In the genomic region with DNA sequence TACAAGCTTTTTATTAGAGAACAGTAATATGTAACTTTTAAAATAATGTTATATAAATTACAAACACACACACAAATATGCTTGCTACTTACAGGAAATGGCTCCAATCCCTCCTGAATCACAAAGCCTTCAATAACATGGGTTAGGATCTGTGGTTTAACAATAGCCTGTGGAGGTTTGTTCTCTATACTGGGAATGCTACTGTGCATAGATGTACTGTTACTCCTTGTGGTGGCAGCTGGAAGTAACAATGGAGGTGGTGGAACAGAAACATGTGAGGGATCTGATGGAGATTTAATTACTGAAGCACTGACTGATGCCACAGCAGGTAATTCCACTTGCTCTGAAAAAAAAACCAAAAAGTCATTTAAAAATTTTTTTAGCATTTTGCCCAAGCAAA, we compare ENCODE assay signal across 13 cellular contexts.
DNase-seq lines count a peak whose midpoint lies in the region; ATAC-seq and TF ChIP-seq lines count a peak whose summit lies in the region.
"Had no signal": no experiment of that assay in that cellular context is flagged by ENCODE, and none has a peak within 500 bp of the region (broad histone marks: within the 10 kb centered on the region; RNA-seq: fewer than 3 reads in every experiment).

No MANE protein-coding gene starts in this region.

- no peak overlapping the region for H3K9ac ChIP-seq in H9 (ENCODE audit: extremely low read depth, insufficient read length, low read length)

- ATAC-seq in lower lobe of right lung, result no peak
- ATAC-seq: stimulated activated naive CD8-positive, alpha-beta T cell treated with anti-CD3 and anti-CD28 coated beads, Interleukin-15, amount 100 ng/mL, for 72 hours had no signal

- no peak overlapping the region for H3T11ph ChIP-seq in H9 (ENCODE audit: low read length)

- no peak overlapping the region for H2BK5ac ChIP-seq in H9 (ENCODE audit: insufficient read length, low read length)

- H3K9me3 ChIP-seq in BE2C (no peaks in the 10 kb centered on the region), H9 (ENCODE audit: control insufficient read depth, low read depth, low read length) (no peaks in the 10 kb centered on the region), lower lobe of right lung (no peaks in the 10 kb centered on the region)

- no peak overlapping the region for H3K14ac ChIP-seq in H9 (ENCODE audit: insufficient read depth, low read length)

- H3K79me1 ChIP-seq in H9 (ENCODE audit: insufficient read depth, low read depth, low read length, poor library complexity, severe bottlenecking), result no peaks in the 10 kb centered on the region

- TF ChIP-seq CTCF in BE2C (IDR thresholded peaks at IDR 0.05; ENCODE audit: low read depth, low read length) (peak; percentile 53), H9 (conservative IDR thresholded peaks at IDR 0.05) (peak; percentile 55), lower lobe of right lung (IDR thresholded peaks at IDR 0.05) (no peak)

- no peak overlapping the region for H3K4me3 Mint-ChIP-seq in H9
- H3K4me3 Mint-ChIP-seq: naive B cell; stimulated activated naive CD8-positive, alpha-beta T cell treated with anti-CD3 and anti-CD28 coated beads, Interleukin-15, amount 100 ng/mL, for 72 hours had no signal

- no peak for DNase-seq in BE2C
- DNase-seq in H9, result no peak
- DNase-seq in SW480 (ENCODE audit: low spot score), result peak; percentile 32
- DNase-seq in hepatic stellate cell (ENCODE audit: low spot score), result peak; percentile 2
- DNase-seq in retina, result no peak
- DNase-seq in ureter (ENCODE audit: low spot score), result no peak
- DNase-seq in lower lobe of right lung, result no peak
- DNase-seq in caudate nucleus (lab: John Stamatoyannopoulos, UW), result no peak
- DNase-seq: DMS79; head of caudate nucleus; naive B cell; NCI-H2227 treated with DMSO at 0.1 percent for 48 hours; stimulated activated naive CD8-positive, alpha-beta T cell treated with anti-CD3 and anti-CD28 coated beads, Interleukin-15, amount 100 ng/mL, for 72 hours had no signal

- no peak overlapping the region for H3K4ac ChIP-seq in H9 (ENCODE audit: low read depth, low read length)

- H3K4me3 ChIP-seq in BE2C (ENCODE audit: low read depth, low read length) (no peak overlapping the region), lower lobe of right lung (no peak overlapping the region)

- H3K56ac ChIP-seq in H9 (ENCODE audit: insufficient read length, low read depth, low read length), result no peak overlapping the region

- H3K27me3 Mint-ChIP-seq in H9 (ENCODE audit: low read depth), result no peaks in the 10 kb centered on the region
- H3K27me3 Mint-ChIP-seq: naive B cell; stimulated activated naive CD8-positive, alpha-beta T cell treated with anti-CD3 and anti-CD28 coated beads, Interleukin-15, amount 100 ng/mL, for 72 hours had no signal

- no peaks in the 10 kb centered on the region for H3K79me2 ChIP-seq in H9 (ENCODE audit: insufficient read depth, low read length)

- no peaks in the 10 kb centered on the region for H3K4me1 Mint-ChIP-seq in H9
- H3K4me1 Mint-ChIP-seq: naive B cell; stimulated activated naive CD8-positive, alpha-beta T cell treated with anti-CD3 and anti-CD28 coated beads, Interleukin-15, amount 100 ng/mL, for 72 hours had no signal

- H3K4me2 ChIP-seq in H9 (ENCODE audit: insufficient read depth, insufficient read length, low read length), result no peak overlapping the region

- H2BK20ac ChIP-seq in H9 (ENCODE audit: low read depth, low read length, poor library complexity, severe bottlenecking), result no peak overlapping the region

- H3K9me3 Mint-ChIP-seq in H9, result no peaks in the 10 kb centered on the region
- H3K9me3 Mint-ChIP-seq: naive B cell; stimulated activated naive CD8-positive, alpha-beta T cell treated with anti-CD3 and anti-CD28 coated beads, Interleukin-15, amount 100 ng/mL, for 72 hours had no signal

- H2BK15ac ChIP-seq in H9 (ENCODE audit: low read depth, low read length), result no peak overlapping the region

- no peak overlapping the region for H2AFZ ChIP-seq in H9 (ENCODE audit: low read length)

- H2AK5ac ChIP-seq in H9 (ENCODE audit: insufficient read length, low read length), result no peak overlapping the region

- no peak overlapping the region for H4K8ac ChIP-seq in H9 (replicated peaks; ENCODE audit: insufficient read length, low read depth, low read length)

- H3K27ac ChIP-seq in H9 (ENCODE audit: insufficient read length, low read depth, low read length) (no peak overlapping the region), lower lobe of right lung (no peak overlapping the region), caudate nucleus (ENCODE audit: low read depth, low read length) (no peak overlapping the region)

- no peaks in the 10 kb centered on the region for H3K23me2 ChIP-seq in H9 (ENCODE audit: insufficient read length, low read depth, low read length, poor library complexity, severe bottlenecking)

- H2BK12ac ChIP-seq in H9 (ENCODE audit: insufficient read length, low read depth, low read length), result no peak overlapping the region

- H3K27ac Mint-ChIP-seq in H9, result no peak overlapping the region

- H3K18ac ChIP-seq in H9 (ENCODE audit: insufficient read length, low read depth, low read length), result no peak overlapping the region

- intact Hi-C loops in lower lobe of right lung (cut with DNase I), result no loop called here

- H4K91ac ChIP-seq in H9 (ENCODE audit: insufficient read length, low read depth, low read length), result no peak overlapping the region

- H3K23ac ChIP-seq in H9 (ENCODE audit: insufficient read length, low read depth, low read length), result no peak overlapping the region

- H3K36me3 ChIP-seq in BE2C (peaks cover 53% of the 10 kb centered on the region), lower lobe of right lung (peaks cover 97% of the 10 kb centered on the region)

- no peak overlapping the region for H2BK120ac ChIP-seq in H9 (ENCODE audit: low read depth, low read length, poor library complexity, severe bottlenecking)

- H3K4me1 ChIP-seq in BE2C (no peaks in the 10 kb centered on the region), H9 (ENCODE audit: insufficient read depth, low read length) (no peaks in the 10 kb centered on the region), lower lobe of right lung (no peaks in the 10 kb centered on the region)

- peaks cover 12 to 73% (median 35%) of the 10 kb centered on the region in 3 experiments for H3K36me3 Mint-ChIP-seq in H9 (ENCODE audit: insufficient read depth in 1 of 3, low read depth in 3 of 3)

- H4K5ac ChIP-seq in H9 (ENCODE audit: insufficient read length, low read depth, low read length), result no peak overlapping the region

- H4K20me1 ChIP-seq in H9 (ENCODE audit: control insufficient read depth, insufficient read depth, insufficient read length), result no peaks in the 10 kb centered on the region

- H3K27me3 ChIP-seq in BE2C (no peaks in the 10 kb centered on the region), H9 (ENCODE audit: insufficient read depth, low read length) (no peaks in the 10 kb centered on the region), lower lobe of right lung (ENCODE audit: low read depth) (no peaks in the 10 kb centered on the region)

Comparison
In these comparisons a context has a peak if more than half of its experiments do, and no peak if none do; other contexts are left out.
1. DNase-seq: peak in SW480 (single experiment) and hepatic stellate cell (single experiment); none in BE2C (single experiment), H9 (single experiment), retina (single experiment), ureter (single experiment), lower lobe of right lung (single experiment) and caudate nucleus (0 of 61).